In the genomic region with DNA sequence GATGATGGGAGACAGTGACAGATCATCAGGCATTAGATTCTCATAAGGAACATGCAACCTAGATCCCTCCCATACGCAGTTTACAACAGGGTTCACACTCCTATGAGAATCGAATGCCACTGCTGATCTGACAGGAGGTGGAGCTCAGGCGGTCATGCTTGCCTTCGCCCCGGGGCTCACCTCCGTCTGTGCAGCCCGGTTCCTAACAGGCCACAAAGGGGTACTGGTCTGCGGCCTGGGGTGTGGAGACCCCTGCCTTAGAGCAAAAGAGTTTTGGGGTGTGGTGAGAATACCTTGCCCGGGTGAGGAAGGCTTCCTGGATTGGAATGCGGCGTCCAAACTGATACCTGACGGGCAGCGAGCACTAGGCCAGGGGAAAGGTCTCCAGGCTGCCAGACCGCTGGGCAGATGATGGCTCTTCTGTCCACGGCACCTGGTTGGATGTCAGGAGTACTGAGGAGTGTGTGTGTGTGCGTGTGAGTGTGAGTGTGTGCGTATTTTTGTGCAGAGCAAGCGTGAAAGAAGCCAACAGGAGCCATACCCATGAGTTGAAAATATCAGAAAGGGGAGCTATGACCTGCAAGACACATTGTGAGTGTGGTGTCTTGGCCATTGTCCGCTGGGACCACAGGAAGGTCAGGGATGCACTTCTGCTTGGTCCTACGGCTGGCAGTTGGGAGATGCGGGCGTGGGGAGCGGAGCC, we compare ENCODE assay signal across 1 cellular context.
TF ChIP-seq lines count a peak whose summit lies in the region.

No MANE protein-coding gene starts in this region.

TF ChIP-seq in GM23338, 12 proteins besides CTCF, POLR2A, EP300 and RAD21 (continued from another document):
- TF ChIP-seq, protein P1, sequence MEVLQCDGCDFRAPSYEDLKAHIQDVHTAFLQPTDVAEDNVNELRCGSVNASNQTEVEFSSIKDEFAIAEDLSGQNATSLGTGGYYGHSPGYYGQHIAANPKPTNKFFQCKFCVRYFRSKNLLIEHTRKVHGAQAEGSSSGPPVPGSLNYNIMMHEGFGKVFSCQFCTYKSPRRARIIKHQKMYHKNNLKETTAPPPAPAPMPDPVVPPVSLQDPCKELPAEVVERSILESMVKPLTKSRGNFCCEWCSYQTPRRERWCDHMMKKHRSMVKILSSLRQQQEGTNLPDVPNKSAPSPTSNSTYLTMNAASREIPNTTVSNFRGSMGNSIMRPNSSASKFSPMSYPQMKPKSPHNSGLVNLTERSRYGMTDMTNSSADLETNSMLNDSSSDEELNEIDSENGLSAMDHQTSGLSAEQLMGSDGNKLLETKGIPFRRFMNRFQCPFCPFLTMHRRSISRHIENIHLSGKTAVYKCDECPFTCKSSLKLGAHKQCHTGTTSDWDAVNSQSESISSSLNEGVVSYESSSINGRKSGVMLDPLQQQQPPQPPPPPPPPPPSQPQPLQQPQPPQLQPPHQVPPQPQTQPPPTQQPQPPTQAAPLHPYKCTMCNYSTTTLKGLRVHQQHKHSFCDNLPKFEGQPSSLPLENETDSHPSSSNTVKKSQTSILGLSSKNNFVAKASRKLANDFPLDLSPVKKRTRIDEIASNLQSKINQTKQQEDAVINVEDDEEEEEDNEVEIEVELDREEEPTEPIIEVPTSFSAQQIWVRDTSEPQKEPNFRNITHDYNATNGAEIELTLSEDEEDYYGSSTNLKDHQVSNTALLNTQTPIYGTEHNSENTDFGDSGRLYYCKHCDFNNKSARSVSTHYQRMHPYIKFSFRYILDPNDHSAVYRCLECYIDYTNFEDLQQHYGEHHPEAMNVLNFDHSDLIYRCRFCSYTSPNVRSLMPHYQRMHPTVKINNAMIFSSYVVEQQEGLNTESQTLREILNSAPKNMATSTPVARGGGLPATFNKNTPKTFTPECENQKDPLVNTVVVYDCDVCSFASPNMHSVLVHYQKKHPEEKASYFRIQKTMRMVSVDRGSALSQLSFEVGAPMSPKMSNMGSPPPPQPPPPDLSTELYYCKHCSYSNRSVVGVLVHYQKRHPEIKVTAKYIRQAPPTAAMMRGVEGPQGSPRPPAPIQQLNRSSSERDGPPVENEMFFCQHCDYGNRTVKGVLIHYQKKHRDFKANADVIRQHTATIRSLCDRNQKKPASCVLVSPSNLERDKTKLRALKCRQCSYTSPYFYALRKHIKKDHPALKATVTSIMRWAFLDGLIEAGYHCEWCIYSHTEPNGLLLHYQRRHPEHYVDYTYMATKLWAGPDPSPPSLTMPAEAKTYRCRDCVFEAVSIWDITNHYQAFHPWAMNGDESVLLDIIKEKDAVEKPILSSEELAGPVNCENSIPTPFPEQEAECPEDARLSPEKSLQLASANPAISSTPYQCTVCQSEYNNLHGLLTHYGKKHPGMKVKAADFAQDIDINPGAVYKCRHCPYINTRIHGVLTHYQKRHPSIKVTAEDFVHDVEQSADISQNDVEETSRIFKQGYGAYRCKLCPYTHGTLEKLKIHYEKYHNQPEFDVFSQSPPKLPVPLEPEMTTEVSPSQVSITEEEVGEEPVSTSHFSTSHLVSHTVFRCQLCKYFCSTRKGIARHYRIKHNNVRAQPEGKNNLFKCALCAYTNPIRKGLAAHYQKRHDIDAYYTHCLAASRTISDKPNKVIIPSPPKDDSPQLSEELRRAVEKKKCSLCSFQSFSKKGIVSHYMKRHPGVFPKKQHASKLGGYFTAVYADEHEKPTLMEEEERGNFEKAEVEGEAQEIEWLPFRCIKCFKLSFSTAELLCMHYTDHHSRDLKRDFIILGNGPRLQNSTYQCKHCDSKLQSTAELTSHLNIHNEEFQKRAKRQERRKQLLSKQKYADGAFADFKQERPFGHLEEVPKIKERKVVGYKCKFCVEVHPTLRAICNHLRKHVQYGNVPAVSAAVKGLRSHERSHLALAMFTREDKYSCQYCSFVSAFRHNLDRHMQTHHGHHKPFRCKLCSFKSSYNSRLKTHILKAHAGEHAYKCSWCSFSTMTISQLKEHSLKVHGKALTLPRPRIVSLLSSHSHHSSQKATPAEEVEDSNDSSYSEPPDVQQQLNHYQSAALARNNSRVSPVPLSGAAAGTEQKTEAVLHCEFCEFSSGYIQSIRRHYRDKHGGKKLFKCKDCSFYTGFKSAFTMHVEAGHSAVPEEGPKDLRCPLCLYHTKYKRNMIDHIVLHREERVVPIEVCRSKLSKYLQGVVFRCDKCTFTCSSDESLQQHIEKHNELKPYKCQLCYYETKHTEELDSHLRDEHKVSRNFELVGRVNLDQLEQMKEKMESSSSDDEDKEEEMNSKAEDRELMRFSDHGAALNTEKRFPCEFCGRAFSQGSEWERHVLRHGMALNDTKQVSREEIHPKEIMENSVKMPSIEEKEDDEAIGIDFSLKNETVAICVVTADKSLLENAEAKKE (CRISPR knock-in tag; IDR thresholded peaks at IDR 0.05), result no peak
- TF ChIP-seq CREB1 (CRISPR knock-in tag; IDR thresholded peaks at IDR 0.05; ENCODE audit: low read depth), result no peak
- TF ChIP-seq ZNF114 (CRISPR knock-in tag; IDR thresholded peaks at IDR 0.05), result no peak
- no peak for TF ChIP-seq STAT1 (IDR thresholded peaks at IDR 0.05; ENCODE audit: unreplicated experiment)
- TF ChIP-seq, protein P2, sequence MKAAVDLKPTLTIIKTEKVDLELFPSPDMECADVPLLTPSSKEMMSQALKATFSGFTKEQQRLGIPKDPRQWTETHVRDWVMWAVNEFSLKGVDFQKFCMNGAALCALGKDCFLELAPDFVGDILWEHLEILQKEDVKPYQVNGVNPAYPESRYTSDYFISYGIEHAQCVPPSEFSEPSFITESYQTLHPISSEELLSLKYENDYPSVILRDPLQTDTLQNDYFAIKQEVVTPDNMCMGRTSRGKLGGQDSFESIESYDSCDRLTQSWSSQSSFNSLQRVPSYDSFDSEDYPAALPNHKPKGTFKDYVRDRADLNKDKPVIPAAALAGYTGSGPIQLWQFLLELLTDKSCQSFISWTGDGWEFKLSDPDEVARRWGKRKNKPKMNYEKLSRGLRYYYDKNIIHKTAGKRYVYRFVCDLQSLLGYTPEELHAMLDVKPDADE (IDR thresholded peaks at IDR 0.05), result no peak
